ENCODE assay signal across 20 cellular contexts in genomic region chr1:159051436-159051835, GRCh38. TPM values are rescaled to one million over a fixed set of nuclear protein-coding genes. Genes with fewer than 3 reads are reported as not detected.
A peak's percentile ranks its signal among the peaks of the same experiment; 100 is the strongest.
DNase-seq lines count a peak whose midpoint lies in the region; ATAC-seq and TF ChIP-seq lines count a peak whose summit lies in the region.
"Had no signal": no experiment of that assay in that cellular context is flagged by ENCODE, and none has a peak within 500 bp of the region (broad histone marks: within the 10 kb centered on the region; RNA-seq: fewer than 3 reads in every experiment).

No MANE protein-coding gene starts in this region.

- no peaks in the 10 kb centered on the region for H3K9me3 Mint-ChIP-seq in activated CD4-positive, alpha-beta T cell treated with anti-CD3 and anti-CD28 coated beads, Interleukin-2, amount 10 ng/mL, durations not matched to agents 24 days and 14 days
- no peaks in the 10 kb centered on the region for H3K9me3 Mint-ChIP-seq in activated CD4-positive, alpha-beta T cell treated with anti-CD3 and anti-CD28 coated beads for 36 hours (ENCODE audit: low read depth)
- no peaks in the 10 kb centered on the region for H3K9me3 Mint-ChIP-seq in CD8-positive, alpha-beta T cell
- H3K9me3 Mint-ChIP-seq in activated T-helper 17 cell treated with anti-CD3 and anti-CD28 coated beads, Interleukin-2, amount 50 U/mL, for 72 hours = no peaks in the 10 kb centered on the region
- H3K9me3 Mint-ChIP-seq in endothelial cell (ENCODE audit: unreplicated experiment) = no peaks in the 10 kb centered on the region

- H4K20me1 ChIP-seq in osteoblast (ENCODE audit: insufficient read depth, low read length) = peaks cover 3% of the 10 kb centered on the region

- TF ChIP-seq CTCF in CD8-positive, alpha-beta T cell (IDR thresholded peaks at IDR 0.05) = no peak
- TF ChIP-seq CTCF in osteoblast (IDR thresholded peaks at IDR 0.05; ENCODE audit: extremely low read depth, low read depth, low read length) (no peak), endothelial cell (IDR thresholded peaks at IDR 0.05; ENCODE audit: unreplicated experiment) (no peak), adrenal gland (IDR thresholded peaks at IDR 0.05) (no peak)

- no peaks in the 10 kb centered on the region for H3K79me2 ChIP-seq in osteoblast (ENCODE audit: insufficient read depth, low read length)

- no peak overlapping the region for H3K4me2 ChIP-seq in osteoblast (ENCODE audit: insufficient read depth, low read length)

- no peak overlapping the region for H2AFZ ChIP-seq in osteoblast (ENCODE audit: low read length)

- no peak overlapping the region for H3K27ac ChIP-seq in CD8-positive, alpha-beta T cell (ENCODE audit: low read depth, low read length)
- H3K27ac ChIP-seq in osteoblast (ENCODE audit: low read depth, low read length) (no peak overlapping the region), adrenal gland (no peak overlapping the region)
- H3K27ac ChIP-seq: BLaER1 treated with 17β-estradiol and CSF1 and Interleukin-3, amounts not matched to agents 10 nM and 100 nM had no signal

- peaks cover 40% of the 10 kb centered on the region for H3K36me3 ChIP-seq in CD8-positive, alpha-beta T cell (ENCODE audit: insufficient read depth, low read length)
- H3K36me3 ChIP-seq in osteoblast (ENCODE audit: insufficient read depth, low read length) (peaks cover 72% of the 10 kb centered on the region), adrenal gland (replicated peaks in 1 of 2) (peaks cover 0 to 73% of the 10 kb centered on the region in 2 donors)

- DNase-seq in activated CD4-positive, alpha-beta T cell treated with anti-CD3 and anti-CD28 coated beads, Interleukin-2, amount 10 ng/mL, durations not matched to agents 24 days and 14 days = no peak
- no peak for DNase-seq in activated CD4-positive, alpha-beta T cell treated with anti-CD3 and anti-CD28 coated beads for 36 hours
- no peak for DNase-seq in CD8-positive, alpha-beta T cell
- DNase-seq in osteoblast (ENCODE audit: insufficient read length, low spot score, missing footprints) (peak; percentile 25), endothelial cell (ENCODE audit: low spot score) (no peak), adrenal gland (no peak)
- DNase-seq: 8988T, DMS53, H7, MG63, NCI-H1105, NCI-H187, NCI-H446, NCI-H774, Right ventricle myocardium superior had no signal

- intact Hi-C loops in activated CD4-positive, alpha-beta T cell treated with anti-CD3 and anti-CD28 coated beads, Interleukin-2, amount 10 ng/mL, durations not matched to agents 24 days and 14 days (cut with micrococcal nuclease) = no loop called here
- intact Hi-C loops in activated CD4-positive, alpha-beta T cell treated with anti-CD3 and anti-CD28 coated beads for 36 hours (cut with DNase I, micrococcal nuclease) = loop anchor here in 1 of 2 experiments (5.0 kb wide), 1 partner anchor 34 kb away; no protein-coding TSS in a partner anchor
- intact Hi-C loops in CD8-positive, alpha-beta T cell (cut with DNase I, micrococcal nuclease) = no loop called here
- intact Hi-C loops in adrenal gland (cut with DNase I) = no loop called here

- no peaks in the 10 kb centered on the region for H3K9me3 ChIP-seq in CD8-positive, alpha-beta T cell (ENCODE audit: low read length)
- H3K9me3 ChIP-seq in osteoblast (ENCODE audit: low read depth, low read length) (no peaks in the 10 kb centered on the region), adrenal gland (replicated peaks in 1 of 3) (no peaks in the 10 kb centered on the region)
- H3K9me3 ChIP-seq: MG63 had no signal

- H3K27me3 Mint-ChIP-seq in activated CD4-positive, alpha-beta T cell treated with anti-CD3 and anti-CD28 coated beads, Interleukin-2, amount 10 ng/mL, durations not matched to agents 24 days and 14 days = no peaks in the 10 kb centered on the region
- no peaks in the 10 kb centered on the region for H3K27me3 Mint-ChIP-seq in activated CD4-positive, alpha-beta T cell treated with anti-CD3 and anti-CD28 coated beads for 36 hours
- no peaks in the 10 kb centered on the region for H3K27me3 Mint-ChIP-seq in CD8-positive, alpha-beta T cell (ENCODE audit: low read depth)
- no peaks in the 10 kb centered on the region for H3K27me3 Mint-ChIP-seq in activated T-helper 17 cell treated with anti-CD3 and anti-CD28 coated beads, Interleukin-2, amount 50 U/mL, for 72 hours
- peaks cover 5% of the 10 kb centered on the region for H3K27me3 Mint-ChIP-seq in endothelial cell (ENCODE audit: unreplicated experiment)

- peaks cover 3% of the 10 kb centered on the region for H3K4me1 ChIP-seq in CD8-positive, alpha-beta T cell (ENCODE audit: insufficient read depth, low read length)
- H3K4me1 ChIP-seq in osteoblast (ENCODE audit: insufficient read depth, low read length) (peaks cover 8% of the 10 kb centered on the region), adrenal gland (replicated peaks in 1 of 2) (peaks cover 0 to 10% of the 10 kb centered on the region in 2 donors)

- 96 to 100% (median 98%) methylated on average over 2 of the region's 2 CpGs for WGBS in adrenal gland, 4 donors

- H3K4me3 Mint-ChIP-seq in activated CD4-positive, alpha-beta T cell treated with anti-CD3 and anti-CD28 coated beads, Interleukin-2, amount 10 ng/mL, durations not matched to agents 24 days and 14 days = no peak overlapping the region
- no peak overlapping the region for H3K4me3 Mint-ChIP-seq in activated CD4-positive, alpha-beta T cell treated with anti-CD3 and anti-CD28 coated beads for 36 hours
- no peak overlapping the region for H3K4me3 Mint-ChIP-seq in CD8-positive, alpha-beta T cell
- H3K4me3 Mint-ChIP-seq in activated T-helper 17 cell treated with anti-CD3 and anti-CD28 coated beads, Interleukin-2, amount 50 U/mL, for 72 hours = no peak overlapping the region
- no peak overlapping the region for H3K4me3 Mint-ChIP-seq in endothelial cell (ENCODE audit: unreplicated experiment)

- H3K27ac Mint-ChIP-seq in activated CD4-positive, alpha-beta T cell treated with anti-CD3 and anti-CD28 coated beads, Interleukin-2, amount 10 ng/mL, durations not matched to agents 24 days and 14 days = peak overlapping the region; percentile 59
- H3K27ac Mint-ChIP-seq in activated CD4-positive, alpha-beta T cell treated with anti-CD3 and anti-CD28 coated beads for 36 hours = no peak overlapping the region
- peak overlapping the region; percentile 34 for H3K27ac Mint-ChIP-seq in CD8-positive, alpha-beta T cell
- H3K27ac Mint-ChIP-seq in activated T-helper 17 cell treated with anti-CD3 and anti-CD28 coated beads, Interleukin-2, amount 50 U/mL, for 72 hours = peak overlapping the region; percentile 76
- no peak overlapping the region for H3K27ac Mint-ChIP-seq in endothelial cell (ENCODE audit: unreplicated experiment)

- POLR2A ChIA-PET in activated CD4-positive, alpha-beta T cell treated with anti-CD3 and anti-CD28 coated beads for 36 hours (lab: Charles Lee) = no interaction called here
- POLR2A ChIA-PET in CD8-positive, alpha-beta T cell (lab: Charles Lee) = no interaction called here

- no peaks in the 10 kb centered on the region for H3K27me3 ChIP-seq in CD8-positive, alpha-beta T cell (ENCODE audit: insufficient read depth, low read length)
- no peaks in the 10 kb centered on the region for H3K27me3 ChIP-seq in osteoblast (ENCODE audit: insufficient read depth, low read length)
- H3K27me3 ChIP-seq in adrenal gland = no peaks in the 10 kb centered on the region
- H3K27me3 ChIP-seq: BLaER1 treated with 17β-estradiol and CSF1 and Interleukin-3, amounts not matched to agents 10 nM and 100 nM; MG63 had no signal

- H3K4me1 Mint-ChIP-seq in activated CD4-positive, alpha-beta T cell treated with anti-CD3 and anti-CD28 coated beads, Interleukin-2, amount 10 ng/mL, durations not matched to agents 24 days and 14 days = peaks cover 46% of the 10 kb centered on the region
- peaks cover 38% of the 10 kb centered on the region for H3K4me1 Mint-ChIP-seq in activated CD4-positive, alpha-beta T cell treated with anti-CD3 and anti-CD28 coated beads for 36 hours
- peaks cover 29% of the 10 kb centered on the region for H3K4me1 Mint-ChIP-seq in CD8-positive, alpha-beta T cell (ENCODE audit: low read depth)
- H3K4me1 Mint-ChIP-seq in activated T-helper 17 cell treated with anti-CD3 and anti-CD28 coated beads, Interleukin-2, amount 50 U/mL, for 72 hours = peaks cover 50% of the 10 kb centered on the region
- peaks cover 41% of the 10 kb centered on the region for H3K4me1 Mint-ChIP-seq in endothelial cell (ENCODE audit: unreplicated experiment)

- CTCF ChIA-PET in activated CD4-positive, alpha-beta T cell treated with anti-CD3 and anti-CD28 coated beads for 36 hours (lab: Charles Lee) = no interaction called here
- CTCF ChIA-PET in CD8-positive, alpha-beta T cell (lab: Charles Lee) = no interaction called here

- ATAC-seq in activated CD4-positive, alpha-beta T cell treated with anti-CD3 and anti-CD28 coated beads for 36 hours = no peak
- ATAC-seq in CD8-positive, alpha-beta T cell = no peak
- peak; percentile 24 for ATAC-seq in activated T-helper 17 cell treated with anti-CD3 and anti-CD28 coated beads, Interleukin-2, amount 50 U/mL, for 72 hours (replicated peaks)
- no peak for ATAC-seq in GM21825 (IDR thresholded peaks at IDR 0.05; ENCODE audit: unreplicated experiment)
- ATAC-seq: HepG2, Panc1 had no signal

- TF ChIP-seq POLR2A in adrenal gland (IDR thresholded peaks at IDR 0.05) = no peak

- H3K36me3 Mint-ChIP-seq in activated CD4-positive, alpha-beta T cell treated with anti-CD3 and anti-CD28 coated beads, Interleukin-2, amount 10 ng/mL, durations not matched to agents 24 days and 14 days (ENCODE audit: low read depth) = peaks cover 86% of the 10 kb centered on the region
- H3K36me3 Mint-ChIP-seq in activated CD4-positive, alpha-beta T cell treated with anti-CD3 and anti-CD28 coated beads for 36 hours (ENCODE audit: low read depth) = peaks cover 86% of the 10 kb centered on the region
- peaks cover 88% of the 10 kb centered on the region for H3K36me3 Mint-ChIP-seq in CD8-positive, alpha-beta T cell
- H3K36me3 Mint-ChIP-seq in activated T-helper 17 cell treated with anti-CD3 and anti-CD28 coated beads, Interleukin-2, amount 50 U/mL, for 72 hours (ENCODE audit: low read depth) = peaks cover 100% of the 10 kb centered on the region
- peaks cover 53% of the 10 kb centered on the region for H3K36me3 Mint-ChIP-seq in endothelial cell (ENCODE audit: low read depth, unreplicated experiment)

- no peak overlapping the region for H3K4me3 ChIP-seq in CD8-positive, alpha-beta T cell (ENCODE audit: low read depth, low read length)
- no peak overlapping the region for H3K4me3 ChIP-seq in osteoblast (ENCODE audit: insufficient read depth, low read length)
- H3K4me3 ChIP-seq in adrenal gland = no peak overlapping the region
- H3K4me3 ChIP-seq: BLaER1 treated with 17β-estradiol and CSF1 and Interleukin-3, amounts not matched to agents 10 nM and 100 nM; MG63 had no signal

RNA-seq across cellular contexts. Expression of gene AIM2, which starts 25.1 kb away (rescaled TPM):
- 75.9 and 80.1 TPM in 2 replicates for total RNA-seq in activated CD4-positive, alpha-beta T cell treated with anti-CD3 and anti-CD28 coated beads, Interleukin-2, amount 10 ng/mL, durations not matched to agents 24 days and 14 days
- 10 to 100 TPM; 65.6 to 67.6 TPM for total RNA-seq in activated CD4-positive, alpha-beta T cell treated with anti-CD3 and anti-CD28 coated beads for 36 hours
- total RNA-seq in CD8-positive, alpha-beta T cell = under 1 TPM; 0.22 to 0.43 TPM
- 100 to 1,000 TPM in 1 of 2 donors, 10 to 100 TPM in 1; 47.2 to 123 TPM for total RNA-seq in activated T-helper 17 cell treated with anti-CD3 and anti-CD28 coated beads, Interleukin-2, amount 50 U/mL, for 72 hours
- 0.59 and 0.72 TPM in 2 replicates for total RNA-seq in osteoblast
- 29.2 TPM for total RNA-seq in endothelial cell (ENCODE audit: unreplicated experiment)
- 1 to 10 TPM in 3 of 8 donors, under 1 TPM in 4, not detected in 1; 0.27 to 1.3 (median 0.68) TPM for total RNA-seq in adrenal gland
- under 1 TPM; 0.17 to 0.72 (median 0.57) TPM for polyA plus RNA-seq in adrenal gland
- total RNA-seq: HepG2 had no signal
- polyA plus RNA-seq: HepG2 had no signal

RNA-seq across cellular contexts. Expression of gene IFI16, which starts 41.7 kb away (rescaled TPM):
- 217 and 223 TPM in 2 replicates for total RNA-seq in activated CD4-positive, alpha-beta T cell treated with anti-CD3 and anti-CD28 coated beads, Interleukin-2, amount 10 ng/mL, durations not matched to agents 24 days and 14 days
- total RNA-seq in activated CD4-positive, alpha-beta T cell treated with anti-CD3 and anti-CD28 coated beads for 36 hours = 100 to 1,000 TPM; 263 to 308 TPM
- total RNA-seq in CD8-positive, alpha-beta T cell = 10 to 100 TPM; 26.1 to 32.1 TPM
- 100 to 1,000 TPM; 187 to 217 TPM for total RNA-seq in activated T-helper 17 cell treated with anti-CD3 and anti-CD28 coated beads, Interleukin-2, amount 50 U/mL, for 72 hours
- total RNA-seq in osteoblast = 129 and 171 TPM in 2 replicates
- 258 TPM for total RNA-seq in endothelial cell (ENCODE audit: unreplicated experiment)
- total RNA-seq in adrenal gland = 100 to 1,000 TPM in 3 of 8 donors, 10 to 100 TPM in 5; 43.5 to 130 (median 89.5) TPM
- polyA plus RNA-seq in adrenal gland = 100 to 1,000 TPM in 2 of 3 donors, 10 to 100 TPM in 1; 92.0 to 128 (median 123) TPM
- total RNA-seq: HepG2 had no signal
- polyA plus RNA-seq: HepG2 had no signal

Comparison
In these comparisons a context has a peak if more than half of its experiments do, and no peak if none do; other contexts are left out.
1. H3K27ac Mint-ChIP-seq: peak in activated CD4-positive, alpha-beta T cell treated with anti-CD3 and anti-CD28 coated beads, Interleukin-2, amount 10 ng/mL, durations not matched to agents 24 days and 14 days (single experiment), CD8-positive, alpha-beta T cell (single experiment) and activated T-helper 17 cell treated with anti-CD3 and anti-CD28 coated beads, Interleukin-2, amount 50 U/mL, for 72 hours (single experiment); none in activated CD4-positive, alpha-beta T cell treated with anti-CD3 and anti-CD28 coated beads for 36 hours (single experiment) and endothelial cell (single experiment).
2. RNA of gene AIM2, which starts 25.1 kb away (total RNA-seq): 47.2 to 123 TPM in activated T-helper 17 cell treated with anti-CD3 and anti-CD28 coated beads, Interleukin-2, amount 50 U/mL, for 72 hours, 75.9 to 80.1 TPM in activated CD4-positive, alpha-beta T cell treated with anti-CD3 and anti-CD28 coated beads, Interleukin-2, amount 10 ng/mL, durations not matched to agents 24 days and 14 days, 65.6 to 67.6 TPM in activated CD4-positive, alpha-beta T cell treated with anti-CD3 and anti-CD28 coated beads for 36 hours and 29.2 TPM in endothelial cell (single experiment); 0.59 to 0.72 TPM in osteoblast, 0.27 to 1.3 TPM in adrenal gland and 0.22 to 0.43 TPM in CD8-positive, alpha-beta T cell; every median in the first group is over 10 times any median in the second.